ENCODE assay signal across 1 cellular context in the genomic region with DNA sequence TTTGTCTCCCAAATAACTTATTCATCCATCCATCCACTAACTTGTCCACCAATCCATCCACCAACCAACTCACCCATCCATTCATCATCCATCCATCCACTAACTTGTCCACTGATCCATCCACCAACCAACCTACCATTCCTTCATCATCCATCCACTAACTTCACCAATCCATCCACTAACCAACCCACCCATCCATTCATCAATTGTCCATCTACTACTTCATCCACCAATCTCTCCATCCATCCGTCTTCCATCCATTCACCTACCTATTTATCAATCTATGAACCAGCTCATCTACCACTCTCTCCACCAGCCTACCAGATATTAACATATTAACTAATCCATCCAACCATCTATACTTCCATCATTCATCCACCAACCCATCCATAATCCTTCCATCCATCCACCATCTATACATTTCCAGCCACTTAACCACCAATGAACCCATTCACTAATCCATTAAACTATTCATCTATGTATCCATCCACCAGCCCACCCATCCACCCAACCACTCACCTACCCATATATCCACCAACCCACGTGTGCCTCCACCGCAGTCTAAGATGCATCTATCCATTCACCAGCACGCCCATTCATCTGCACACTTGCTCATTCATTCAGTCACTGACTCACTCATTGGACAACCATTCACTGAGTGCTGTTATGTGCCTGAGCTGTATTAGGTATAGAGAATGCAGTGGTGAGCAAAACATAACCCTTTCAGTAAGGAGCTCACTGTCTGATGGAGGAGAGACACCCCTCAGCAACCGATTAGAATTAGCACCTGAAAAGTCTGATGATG.
TF ChIP-seq lines count a peak whose summit lies in the region.

No MANE protein-coding gene starts in this region.

TF ChIP-seq in GM23338, 12 proteins besides CTCF, POLR2A, EP300 and RAD21 (continued from another document):
- TF ChIP-seq POLR2AphosphoS5 (IDR thresholded peaks at IDR 0.05; ENCODE audit: low read depth): no peak
- TF ChIP-seq, protein P1, sequence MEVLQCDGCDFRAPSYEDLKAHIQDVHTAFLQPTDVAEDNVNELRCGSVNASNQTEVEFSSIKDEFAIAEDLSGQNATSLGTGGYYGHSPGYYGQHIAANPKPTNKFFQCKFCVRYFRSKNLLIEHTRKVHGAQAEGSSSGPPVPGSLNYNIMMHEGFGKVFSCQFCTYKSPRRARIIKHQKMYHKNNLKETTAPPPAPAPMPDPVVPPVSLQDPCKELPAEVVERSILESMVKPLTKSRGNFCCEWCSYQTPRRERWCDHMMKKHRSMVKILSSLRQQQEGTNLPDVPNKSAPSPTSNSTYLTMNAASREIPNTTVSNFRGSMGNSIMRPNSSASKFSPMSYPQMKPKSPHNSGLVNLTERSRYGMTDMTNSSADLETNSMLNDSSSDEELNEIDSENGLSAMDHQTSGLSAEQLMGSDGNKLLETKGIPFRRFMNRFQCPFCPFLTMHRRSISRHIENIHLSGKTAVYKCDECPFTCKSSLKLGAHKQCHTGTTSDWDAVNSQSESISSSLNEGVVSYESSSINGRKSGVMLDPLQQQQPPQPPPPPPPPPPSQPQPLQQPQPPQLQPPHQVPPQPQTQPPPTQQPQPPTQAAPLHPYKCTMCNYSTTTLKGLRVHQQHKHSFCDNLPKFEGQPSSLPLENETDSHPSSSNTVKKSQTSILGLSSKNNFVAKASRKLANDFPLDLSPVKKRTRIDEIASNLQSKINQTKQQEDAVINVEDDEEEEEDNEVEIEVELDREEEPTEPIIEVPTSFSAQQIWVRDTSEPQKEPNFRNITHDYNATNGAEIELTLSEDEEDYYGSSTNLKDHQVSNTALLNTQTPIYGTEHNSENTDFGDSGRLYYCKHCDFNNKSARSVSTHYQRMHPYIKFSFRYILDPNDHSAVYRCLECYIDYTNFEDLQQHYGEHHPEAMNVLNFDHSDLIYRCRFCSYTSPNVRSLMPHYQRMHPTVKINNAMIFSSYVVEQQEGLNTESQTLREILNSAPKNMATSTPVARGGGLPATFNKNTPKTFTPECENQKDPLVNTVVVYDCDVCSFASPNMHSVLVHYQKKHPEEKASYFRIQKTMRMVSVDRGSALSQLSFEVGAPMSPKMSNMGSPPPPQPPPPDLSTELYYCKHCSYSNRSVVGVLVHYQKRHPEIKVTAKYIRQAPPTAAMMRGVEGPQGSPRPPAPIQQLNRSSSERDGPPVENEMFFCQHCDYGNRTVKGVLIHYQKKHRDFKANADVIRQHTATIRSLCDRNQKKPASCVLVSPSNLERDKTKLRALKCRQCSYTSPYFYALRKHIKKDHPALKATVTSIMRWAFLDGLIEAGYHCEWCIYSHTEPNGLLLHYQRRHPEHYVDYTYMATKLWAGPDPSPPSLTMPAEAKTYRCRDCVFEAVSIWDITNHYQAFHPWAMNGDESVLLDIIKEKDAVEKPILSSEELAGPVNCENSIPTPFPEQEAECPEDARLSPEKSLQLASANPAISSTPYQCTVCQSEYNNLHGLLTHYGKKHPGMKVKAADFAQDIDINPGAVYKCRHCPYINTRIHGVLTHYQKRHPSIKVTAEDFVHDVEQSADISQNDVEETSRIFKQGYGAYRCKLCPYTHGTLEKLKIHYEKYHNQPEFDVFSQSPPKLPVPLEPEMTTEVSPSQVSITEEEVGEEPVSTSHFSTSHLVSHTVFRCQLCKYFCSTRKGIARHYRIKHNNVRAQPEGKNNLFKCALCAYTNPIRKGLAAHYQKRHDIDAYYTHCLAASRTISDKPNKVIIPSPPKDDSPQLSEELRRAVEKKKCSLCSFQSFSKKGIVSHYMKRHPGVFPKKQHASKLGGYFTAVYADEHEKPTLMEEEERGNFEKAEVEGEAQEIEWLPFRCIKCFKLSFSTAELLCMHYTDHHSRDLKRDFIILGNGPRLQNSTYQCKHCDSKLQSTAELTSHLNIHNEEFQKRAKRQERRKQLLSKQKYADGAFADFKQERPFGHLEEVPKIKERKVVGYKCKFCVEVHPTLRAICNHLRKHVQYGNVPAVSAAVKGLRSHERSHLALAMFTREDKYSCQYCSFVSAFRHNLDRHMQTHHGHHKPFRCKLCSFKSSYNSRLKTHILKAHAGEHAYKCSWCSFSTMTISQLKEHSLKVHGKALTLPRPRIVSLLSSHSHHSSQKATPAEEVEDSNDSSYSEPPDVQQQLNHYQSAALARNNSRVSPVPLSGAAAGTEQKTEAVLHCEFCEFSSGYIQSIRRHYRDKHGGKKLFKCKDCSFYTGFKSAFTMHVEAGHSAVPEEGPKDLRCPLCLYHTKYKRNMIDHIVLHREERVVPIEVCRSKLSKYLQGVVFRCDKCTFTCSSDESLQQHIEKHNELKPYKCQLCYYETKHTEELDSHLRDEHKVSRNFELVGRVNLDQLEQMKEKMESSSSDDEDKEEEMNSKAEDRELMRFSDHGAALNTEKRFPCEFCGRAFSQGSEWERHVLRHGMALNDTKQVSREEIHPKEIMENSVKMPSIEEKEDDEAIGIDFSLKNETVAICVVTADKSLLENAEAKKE (CRISPR knock-in tag; IDR thresholded peaks at IDR 0.05): no peak
- no peak for TF ChIP-seq CREB1 (CRISPR knock-in tag; IDR thresholded peaks at IDR 0.05; ENCODE audit: low read depth)
- no peak for TF ChIP-seq EZH2 (IDR thresholded peaks at IDR 0.05; ENCODE audit: low read depth, unreplicated experiment)
- no peak for TF ChIP-seq EZH2phosphoT487 (IDR thresholded peaks at IDR 0.05; ENCODE audit: unreplicated experiment)
- TF ChIP-seq, protein P2, sequence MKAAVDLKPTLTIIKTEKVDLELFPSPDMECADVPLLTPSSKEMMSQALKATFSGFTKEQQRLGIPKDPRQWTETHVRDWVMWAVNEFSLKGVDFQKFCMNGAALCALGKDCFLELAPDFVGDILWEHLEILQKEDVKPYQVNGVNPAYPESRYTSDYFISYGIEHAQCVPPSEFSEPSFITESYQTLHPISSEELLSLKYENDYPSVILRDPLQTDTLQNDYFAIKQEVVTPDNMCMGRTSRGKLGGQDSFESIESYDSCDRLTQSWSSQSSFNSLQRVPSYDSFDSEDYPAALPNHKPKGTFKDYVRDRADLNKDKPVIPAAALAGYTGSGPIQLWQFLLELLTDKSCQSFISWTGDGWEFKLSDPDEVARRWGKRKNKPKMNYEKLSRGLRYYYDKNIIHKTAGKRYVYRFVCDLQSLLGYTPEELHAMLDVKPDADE (IDR thresholded peaks at IDR 0.05): no peak
- no peak for TF ChIP-seq STAT1 (IDR thresholded peaks at IDR 0.05; ENCODE audit: unreplicated experiment)
